8 cellular contexts compared by ENCODE assay signal in genomic region chr2:73112913-73113633, GRCh38. TPM values are rescaled to one million over a fixed set of nuclear protein-coding genes. Genes with fewer than 3 reads are reported as not detected.
DNase-seq lines count a peak whose midpoint lies in the region; FAIRE-seq and TF ChIP-seq lines count a peak whose summit lies in the region.

RAB11FIP5 (minus strand) TSS chr2:73112948; CDS start chr2:73112777, 171 bp downstream.

- WGBS in GM23248 (ENCODE audit: low coverage in 1 of 2, low lambda C conversion rate in 2 of 2, missing lambda C conversion rate in 2 of 2), 2 experiments, result 1 to 2% methylated on average over 50 to 71 of the region's 88 CpGs
- under 1% methylated on average over 70 of the region's 88 CpGs for WGBS in prostate gland

- no peak for FAIRE-seq in astrocyte (lab: Jason Lieb, UNC)

- no peaks in the 10 kb centered on the region for H3K9me3 ChIP-seq in GM23248 (ENCODE audit: low read depth)
- H3K9me3 ChIP-seq in MG63, result no peaks in the 10 kb centered on the region
- H3K9me3 ChIP-seq in astrocyte (ENCODE audit: insufficient read depth, low read depth, low read length), result no peaks in the 10 kb centered on the region
- no peaks in the 10 kb centered on the region for H3K9me3 ChIP-seq in right atrium auricular region
- H3K9me3 ChIP-seq in prostate gland, result no peaks in the 10 kb centered on the region

- H3K36me3 Mint-ChIP-seq in astrocyte (ENCODE audit: low read depth, unreplicated experiment), result peaks cover 8% of the 10 kb centered on the region
- H3K36me3 Mint-ChIP-seq in type B pancreatic cell, result no peaks in the 10 kb centered on the region

- H3K4me3 ChIP-seq in GM23248 (peak within 1 kb of the TSS; percentile 93), MG63 (peak within 1 kb of the TSS; percentile 63), astrocyte (ENCODE audit: insufficient read depth, low read depth, low read length) (peak within 1 kb of the TSS; percentile 78), right atrium auricular region (peak within 1 kb of the TSS; percentile 72 to 86), prostate gland (peak within 1 kb of the TSS; percentile 80)

- peak; percentile 21 for TF ChIP-seq POLR2A in prostate gland (IDR thresholded peaks at IDR 0.05)

- H3K79me2 ChIP-seq in GM23248 (ENCODE audit: insufficient read depth) (peaks cover 44% of the 10 kb centered on the region), astrocyte (ENCODE audit: insufficient read depth, low read length) (peaks cover 46% of the 10 kb centered on the region)

- peak within 1 kb of the TSS; percentile 72 for H2AFZ ChIP-seq in GM23248
- H2AFZ ChIP-seq in astrocyte (ENCODE audit: low read depth, low read length), result peak within 1 kb of the TSS; percentile 74

- peak within 1 kb of the TSS; percentile 96 for H3K4me2 ChIP-seq in GM23248 (ENCODE audit: unreplicated experiment)
- peak within 1 kb of the TSS; percentile 97 for H3K4me2 ChIP-seq in astrocyte (ENCODE audit: low read length)

- peaks cover 4% of the 10 kb centered on the region for H3K27me3 Mint-ChIP-seq in astrocyte (ENCODE audit: low read depth, unreplicated experiment)
- H3K27me3 Mint-ChIP-seq in type B pancreatic cell, result peaks cover 4% of the 10 kb centered on the region

- H3K36me3 ChIP-seq in GM23248 (ENCODE audit: low read depth), result no peaks in the 10 kb centered on the region
- peaks cover 3% of the 10 kb centered on the region; the same call in 1 of the 2 replicates for H3K36me3 ChIP-seq in MG63
- H3K36me3 ChIP-seq in astrocyte (ENCODE audit: insufficient read depth, low read length), result no peaks in the 10 kb centered on the region
- no peaks in the 10 kb centered on the region for H3K36me3 ChIP-seq in right atrium auricular region
- no peaks in the 10 kb centered on the region for H3K36me3 ChIP-seq in prostate gland

- DNase-seq in DMS53 treated with DMSO at 0.1 percent for 48 hours (lab: John Stamatoyannopoulos, UW; ENCODE audit: unreplicated experiment), result peak; percentile 61
- peak; percentile 97 for DNase-seq in GM23248
- peak; percentile 87 for DNase-seq in MG63
- peak; percentile 79 for DNase-seq in T-helper 9 cell
- DNase-seq in astrocyte (ENCODE audit: low read depth), result peak; percentile 66
- DNase-seq in right atrium auricular region (ENCODE audit: low spot score), result peak; percentile 79
- peak; percentile 74 for DNase-seq in prostate gland (ENCODE audit: low spot score)
- DNase-seq in type B pancreatic cell (ENCODE audit: extremely low spot score, unreplicated experiment), result peak; percentile 87

- H3K27ac Mint-ChIP-seq in astrocyte (ENCODE audit: unreplicated experiment), result peak within 1 kb of the TSS; percentile 92
- peak within 1 kb of the TSS; percentile 93 for H3K27ac Mint-ChIP-seq in type B pancreatic cell

- in situ Hi-C loops in GM23248 (cut with MboI), result no loop called here

- TF ChIP-seq CTCF in astrocyte (IDR thresholded peaks at IDR 0.05; ENCODE audit: insufficient read depth, low read depth, low read length), result no peak
- TF ChIP-seq CTCF in right atrium auricular region (IDR thresholded peaks at IDR 0.05), result peak in 1 of 2 donors; percentile 6
- TF ChIP-seq CTCF in prostate gland (IDR thresholded peaks at IDR 0.05), result peak in 3 of 4 experiments; percentile 4 to 20 (median 17)
- peak; percentile 56 for TF ChIP-seq CTCF in type B pancreatic cell (conservative IDR thresholded peaks at IDR 0.05)

- H3F3A ChIP-seq in GM23248 (ENCODE audit: insufficient read depth), result peaks cover 42% of the 10 kb centered on the region

- peak within 1 kb of the TSS; percentile 99 for H3K9ac ChIP-seq in GM23248
- peak within 1 kb of the TSS; percentile 96 for H3K9ac ChIP-seq in astrocyte (ENCODE audit: low read length)

- H3K4me3 Mint-ChIP-seq in astrocyte (ENCODE audit: unreplicated experiment), result peak within 1 kb of the TSS; percentile 96
- peak within 1 kb of the TSS; percentile 93 for H3K4me3 Mint-ChIP-seq in type B pancreatic cell

- H3K27me3 ChIP-seq in GM23248 (replicated peaks; ENCODE audit: insufficient read depth), result no peaks in the 10 kb centered on the region
- H3K27me3 ChIP-seq in MG63, result no peaks in the 10 kb centered on the region
- H3K27me3 ChIP-seq in astrocyte (ENCODE audit: insufficient read depth, low read length), result no peaks in the 10 kb centered on the region
- no peaks in the 10 kb centered on the region for H3K27me3 ChIP-seq in right atrium auricular region
- no peaks in the 10 kb centered on the region for H3K27me3 ChIP-seq in prostate gland (replicated peaks; ENCODE audit: insufficient read depth)

- H3K9me3 Mint-ChIP-seq in astrocyte (ENCODE audit: unreplicated experiment), result no peaks in the 10 kb centered on the region
- no peaks in the 10 kb centered on the region for H3K9me3 Mint-ChIP-seq in type B pancreatic cell

- H3K9me2 ChIP-seq in GM23248 (ENCODE audit: insufficient read depth), result no peaks in the 10 kb centered on the region

- H3K27ac ChIP-seq in GM23248 (peak within 1 kb of the TSS; percentile 94), astrocyte (ENCODE audit: low read depth, low read length) (peak within 1 kb of the TSS; percentile 96), right atrium auricular region (peak within 1 kb of the TSS; percentile 91 to 92), prostate gland (peak within 1 kb of the TSS; percentile 81 to 90)

- intact Hi-C loops in prostate gland (cut with DNase I), result loop anchor here (2.0 kb wide), 1 partner anchor 42 kb away; the partner anchor contains the start of gene SFXN5

- H3K4me1 Mint-ChIP-seq in astrocyte (ENCODE audit: low read depth, unreplicated experiment), result peaks cover 18% of the 10 kb centered on the region
- H3K4me1 Mint-ChIP-seq in type B pancreatic cell (ENCODE audit: unreplicated experiment), result peaks cover 20% of the 10 kb centered on the region

- peaks cover 36% of the 10 kb centered on the region for H3K4me1 ChIP-seq in GM23248 (ENCODE audit: insufficient read depth)
- peaks cover 20% of the 10 kb centered on the region for H3K4me1 ChIP-seq in astrocyte (ENCODE audit: insufficient read depth, low read length)
- peaks cover 0 to 35% of the 10 kb centered on the region in 2 donors for H3K4me1 ChIP-seq in right atrium auricular region
- peaks cover 10% of the 10 kb centered on the region for H3K4me1 ChIP-seq in prostate gland (replicated peaks)

- H4K20me1 ChIP-seq in GM23248 (ENCODE audit: insufficient read depth) (peaks cover 2% of the 10 kb centered on the region; the same call in 1 of the 2 replicates), astrocyte (ENCODE audit: insufficient read depth, low read length) (peaks cover 40% of the 10 kb centered on the region)

RNA-seq across cellular contexts. Expression of gene RAB11FIP5, which starts in this region (rescaled TPM):
- total RNA-seq in GM23248 (2014; rRNA removed; shearing (Covaris generic)), result 71.9 and 76.6 TPM in 2 replicates
- 34.4 and 35.0 TPM in 2 replicates for polyA plus RNA-seq in GM23248 (2016; fragmentation: Nextera tagmentation; extraction: Ambion mirVana)
- total RNA-seq in MG63 (2014; rRNA removed; shearing (Covaris generic); ENCODE audit: low replicate concordance), result 25.8 and 43.8 TPM in 2 replicates
- total RNA-seq in astrocyte (56.0 and 70.5 TPM in 2 replicates), right atrium auricular region (10 to 100 TPM; 28.6 to 34.1 TPM), prostate gland (10 to 100 TPM; 24.1 to 47.7 TPM), type B pancreatic cell (ENCODE audit: low replicate concordance) (18.7 and 22.6 TPM in 2 replicates)

Comparison
In these comparisons a context has a peak if more than half of its experiments do, and no peak if none do; other contexts are left out.
1. Peak in every context shown above with its lines: DNase-seq, H3K4me3 ChIP-seq and H3K27ac ChIP-seq.